ENCODE assay signal across 11 cellular contexts in the genomic region with DNA sequence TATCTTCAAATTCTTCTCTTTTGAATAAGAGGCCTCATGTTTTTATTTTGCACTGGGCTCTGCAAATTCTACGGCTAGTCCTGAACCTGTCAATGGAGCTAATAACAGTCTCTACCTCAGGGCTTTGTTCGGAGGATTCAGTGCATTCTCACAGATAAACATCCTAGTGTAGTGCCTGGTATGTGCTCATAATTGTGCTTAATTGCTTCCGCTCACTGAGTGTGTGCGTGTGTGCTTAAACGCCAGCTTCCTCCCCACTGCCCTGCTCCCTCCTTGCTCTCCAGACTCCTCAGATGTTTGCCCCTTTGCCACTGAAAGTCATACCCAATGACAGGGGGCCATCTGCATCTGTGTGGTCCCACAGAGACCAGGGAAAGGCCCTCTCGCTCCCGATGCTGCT. TPM values are rescaled to one million over a fixed set of nuclear protein-coding genes. Genes with fewer than 3 reads are reported as not detected.
DNase-seq lines count a peak whose midpoint lies in the region; TF ChIP-seq lines count a peak whose summit lies in the region.
"Had no signal": no experiment of that assay in that cellular context is flagged by ENCODE, and none has a peak within 500 bp of the region (broad histone marks: within the 10 kb centered on the region; RNA-seq: fewer than 3 reads in every experiment).

No MANE protein-coding gene starts in this region.

- TF ChIP-seq CTCF in GM12865 (IDR thresholded peaks at IDR 0.05; ENCODE audit: insufficient read depth, low read depth, low read length, missing control alignments) = no peak
- no peak for TF ChIP-seq CTCF in ascending aorta (IDR thresholded peaks at IDR 0.05)

- H3K4me1 ChIP-seq in ascending aorta = peaks cover 22 to 70% of the 10 kb centered on the region in 2 donors
- H3K4me1 ChIP-seq: SJSA1 had no signal

- peak overlapping the region; percentile 8 to 14 for H3K27ac ChIP-seq in ascending aorta
- H3K27ac ChIP-seq: SJSA1 had no signal

- intact Hi-C loops in ascending aorta (cut with DNase I) = no loop called here
- intact Hi-C loops in posterior vena cava (cut with DNase I) = no loop called here

- DNase-seq in GM12865 (ENCODE audit: low read depth) (peak; percentile 60), NCI-H748 (lab: John Stamatoyannopoulos, UW; ENCODE audit: unreplicated experiment) (peak; percentile 79), ascending aorta (ENCODE audit: low spot score in 2 of 2) (no peak), posterior vena cava (ENCODE audit: low spot score) (peak; percentile 42), hippocampal formation (lab: John Stamatoyannopoulos, UW) (no peak), HUDEP-2 (lab: John Stamatoyannopoulos, UW; ENCODE audit: unreplicated experiment in 76 of 76) (no peak), COR-L47 (lab: John Stamatoyannopoulos, UW) (no peak)
- DNase-seq: EL, IMR-90, occipital lobe had no signal

- H3K27me3 ChIP-seq in ascending aorta = no peaks in the 10 kb centered on the region

- peak overlapping the region; percentile 63 for H3K4me3 ChIP-seq in GM12865 (ENCODE audit: low read depth, low read length)
- no peak overlapping the region for H3K4me3 ChIP-seq in ascending aorta
- H3K4me3 ChIP-seq: SJSA1 had no signal

- H3K9me3 ChIP-seq in ascending aorta = no peaks in the 10 kb centered on the region
- H3K9me3 ChIP-seq: SJSA1 had no signal

- no peaks in the 10 kb centered on the region for H3K36me3 ChIP-seq in ascending aorta
- H3K36me3 ChIP-seq: SJSA1 had no signal

RNA-seq across cellular contexts. Expression of a gene that starts 6.7 kb away (rescaled TPM):
- 94.7 TPM for total RNA-seq in ascending aorta
- 100 to 1,000 TPM; 107 to 115 TPM for total RNA-seq in posterior vena cava
- total RNA-seq: SJSA1 had no signal

Comparison
In these comparisons a context has a peak if more than half of its experiments do, and no peak if none do; other contexts are left out.
1. DNase-seq: peak in GM12865 (single experiment), NCI-H748 (single experiment) and posterior vena cava (single experiment); none in ascending aorta (0 of 2), hippocampal formation (0 of 2), HUDEP-2 (0 of 76) and COR-L47 (single experiment).